In the genomic region with DNA sequence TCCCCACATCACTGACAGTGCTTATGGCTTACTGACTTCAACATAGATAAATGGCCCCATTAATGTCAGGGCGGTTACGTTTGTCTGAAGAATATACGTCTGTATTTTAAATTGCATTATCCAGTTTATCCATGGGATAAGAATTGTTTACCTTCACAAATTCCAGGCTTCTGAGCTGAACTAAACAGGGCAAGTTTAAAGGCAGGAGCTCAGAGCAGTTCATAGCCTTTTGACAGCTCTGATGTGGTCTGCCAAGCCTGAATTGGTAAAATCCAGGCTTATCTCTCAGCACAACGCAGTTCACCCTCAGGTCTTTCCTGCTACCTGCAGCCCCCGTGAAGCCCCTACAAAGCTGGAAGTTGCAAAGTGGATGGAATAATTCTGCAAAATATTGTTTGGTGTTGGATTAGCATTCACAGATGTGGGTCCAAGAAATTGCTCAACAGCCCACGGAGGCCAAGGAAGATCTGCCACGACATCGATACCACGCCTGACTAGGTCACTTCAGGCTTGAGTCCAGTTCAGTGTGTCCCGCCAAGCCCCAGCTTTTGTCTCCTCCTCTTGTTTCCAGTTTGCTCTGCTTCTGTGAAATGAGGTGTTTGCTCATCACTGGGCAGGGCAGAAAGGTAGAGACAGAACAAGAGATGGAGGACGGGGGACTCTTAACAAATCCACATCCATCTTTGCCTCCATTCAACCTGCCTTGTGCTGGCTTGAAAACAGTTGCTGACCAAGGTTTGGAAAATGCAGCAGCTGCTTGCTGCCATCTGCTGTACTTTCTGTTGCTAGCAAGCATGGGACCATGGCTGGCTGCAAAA, we compare ENCODE assay signal across 8 cellular contexts.
DNase-seq lines count a peak whose midpoint lies in the region; ATAC-seq and TF ChIP-seq lines count a peak whose summit lies in the region.

No MANE protein-coding gene starts in this region.

- no peaks in the 10 kb centered on the region for H3K9me3 Mint-ChIP-seq in H9
- no peaks in the 10 kb centered on the region for H3K9me3 Mint-ChIP-seq in progenitor cell of endocrine pancreas (ENCODE audit: low read depth)

- no peak overlapping the region for H3K23ac ChIP-seq in H9 (ENCODE audit: insufficient read length, low read depth, low read length)

- H3K4me3 ChIP-seq in BE2C (ENCODE audit: low read depth, low read length), result peak overlapping the region; percentile 42

- H2BK20ac ChIP-seq in H9 (ENCODE audit: low read depth, low read length, poor library complexity, severe bottlenecking), result no peak overlapping the region

- H3K23me2 ChIP-seq in H9 (ENCODE audit: insufficient read length, low read depth, low read length, poor library complexity, severe bottlenecking), result no peaks in the 10 kb centered on the region

- H3K4me1 ChIP-seq in BE2C, result no peaks in the 10 kb centered on the region; the same call in 1 of the 2 replicates
- H3K4me1 ChIP-seq in H9 (ENCODE audit: insufficient read depth, low read length), result no peaks in the 10 kb centered on the region
- no peaks in the 10 kb centered on the region for H3K4me1 ChIP-seq in foreskin keratinocyte

- no CpG with 5 or more reads among the region's 11 CpGs for WGBS in H9 (ENCODE audit: extremely low coverage, insufficient read length, low lambda C conversion rate)

- no peak overlapping the region for H2AK5ac ChIP-seq in H9 (ENCODE audit: insufficient read length, low read length)

- H4K8ac ChIP-seq in H9 (replicated peaks; ENCODE audit: insufficient read length, low read depth, low read length), result no peak overlapping the region

- DNase-seq in BE2C (peak; percentile 53), H9 (peak; percentile 66), SHP77 treated with DMSO at 0.1 percent for 48 hours (lab: John Stamatoyannopoulos, UW) (peak; percentile 11), foreskin keratinocyte (no peak), progenitor cell of endocrine pancreas (ENCODE audit: low spot score, unreplicated experiment) (peak; percentile 15), GM19238 (ENCODE audit: insufficient read length, low spot score) (no peak)

- no peaks in the 10 kb centered on the region for H4K20me1 ChIP-seq in H9 (ENCODE audit: control insufficient read depth, insufficient read depth, insufficient read length)

- peak; percentile 84 for TF ChIP-seq CTCF in BE2C (IDR thresholded peaks at IDR 0.05; ENCODE audit: low read depth, low read length)
- peak; percentile 80 for TF ChIP-seq CTCF in H9 (conservative IDR thresholded peaks at IDR 0.05)
- TF ChIP-seq CTCF in foreskin keratinocyte (conservative IDR thresholded peaks at IDR 0.05), result peak; percentile 4
- peak; percentile 77 for TF ChIP-seq CTCF in progenitor cell of endocrine pancreas (IDR thresholded peaks at IDR 0.05; ENCODE audit: unreplicated experiment)

- H3K27ac ChIP-seq in H9 (ENCODE audit: insufficient read length, low read depth, low read length) (no peak overlapping the region), foreskin keratinocyte (no peak overlapping the region)

- no peak overlapping the region for H2AFZ ChIP-seq in H9 (ENCODE audit: low read length)

- no peak overlapping the region for H3K4me2 ChIP-seq in H9 (ENCODE audit: insufficient read depth, insufficient read length, low read length)

- H3K27ac Mint-ChIP-seq in H9 (0 out of 7 replicates have a peak overlapping the region, but pooled peaks of 1 of the 3 experiments have one; percentile 62), progenitor cell of endocrine pancreas (no peak overlapping the region)

- H2BK5ac ChIP-seq in H9 (ENCODE audit: insufficient read length, low read length), result no peak overlapping the region

- H3K4me1 Mint-ChIP-seq in H9, result peaks cover 10 to 11% of the 10 kb centered on the region in 2 experiments
- H3K4me1 Mint-ChIP-seq in progenitor cell of endocrine pancreas (ENCODE audit: low read depth), result peaks cover 4% of the 10 kb centered on the region

- H3K18ac ChIP-seq in H9 (ENCODE audit: insufficient read length, low read depth, low read length), result no peak overlapping the region

- H3K79me1 ChIP-seq in H9 (ENCODE audit: insufficient read depth, low read depth, low read length, poor library complexity, severe bottlenecking), result no peaks in the 10 kb centered on the region

- H4K91ac ChIP-seq in H9 (ENCODE audit: insufficient read length, low read depth, low read length), result no peak overlapping the region

- no peak overlapping the region for H3K56ac ChIP-seq in H9 (ENCODE audit: insufficient read length, low read depth, low read length)

- no peak overlapping the region for H2BK15ac ChIP-seq in H9 (ENCODE audit: low read depth, low read length)

- H3K27me3 ChIP-seq in BE2C (no peaks in the 10 kb centered on the region), H9 (ENCODE audit: insufficient read depth, low read length) (no peaks in the 10 kb centered on the region), foreskin keratinocyte (no peaks in the 10 kb centered on the region)

- H3K14ac ChIP-seq in H9 (ENCODE audit: insufficient read depth, low read length), result no peak overlapping the region

- H2BK12ac ChIP-seq in H9 (ENCODE audit: insufficient read length, low read depth, low read length), result no peak overlapping the region

- H3K9me3 ChIP-seq in BE2C (no peaks in the 10 kb centered on the region), H9 (ENCODE audit: control insufficient read depth, low read depth, low read length) (no peaks in the 10 kb centered on the region)

- H3T11ph ChIP-seq in H9 (ENCODE audit: low read length), result no peak overlapping the region

- no peak overlapping the region for H4K5ac ChIP-seq in H9 (ENCODE audit: insufficient read length, low read depth, low read length)

- H3K36me3 ChIP-seq in BE2C, result no peaks in the 10 kb centered on the region

- H3K79me2 ChIP-seq in H9 (ENCODE audit: insufficient read depth, low read length), result no peaks in the 10 kb centered on the region

- ATAC-seq in foreskin keratinocyte, result no peak
- no peak for ATAC-seq in HG03457 (IDR thresholded peaks at IDR 0.05; ENCODE audit: unreplicated experiment)
- ATAC-seq in GM18511 (IDR thresholded peaks at IDR 0.05; ENCODE audit: unreplicated experiment), result no peak

- H2BK120ac ChIP-seq in H9 (ENCODE audit: low read depth, low read length, poor library complexity, severe bottlenecking), result no peak overlapping the region

- H3K4ac ChIP-seq in H9 (ENCODE audit: low read depth, low read length), result no peak overlapping the region

- H3K27me3 Mint-ChIP-seq in H9 (ENCODE audit: low read depth) (no peaks in the 10 kb centered on the region), progenitor cell of endocrine pancreas (peaks cover 30% of the 10 kb centered on the region)

- H3K36me3 Mint-ChIP-seq in H9 (ENCODE audit: insufficient read depth in 1 of 3, low read depth in 3 of 3) (no peaks in the 10 kb centered on the region), progenitor cell of endocrine pancreas (ENCODE audit: insufficient read depth) (no peaks in the 10 kb centered on the region)

- H3K9ac ChIP-seq in H9 (ENCODE audit: extremely low read depth, insufficient read length, low read length), result no peak overlapping the region

- H3K4me3 Mint-ChIP-seq in H9 (no peak overlapping the region), progenitor cell of endocrine pancreas (ENCODE audit: low read depth) (no peak overlapping the region)

Comparison
In these comparisons a context has a peak if more than half of its experiments do, and no peak if none do; other contexts are left out.
1. DNase-seq: peak in BE2C (single experiment), H9 (single experiment), SHP77 treated with DMSO at 0.1 percent for 48 hours (single experiment) and progenitor cell of endocrine pancreas (single experiment); none in foreskin keratinocyte (0 of 2) and GM19238 (single experiment).
2. CTCF ChIP-seq: peak in every context shown above with its lines; median percentile 84 in BE2C; 80 in H9; 77 in progenitor cell of endocrine pancreas; 4 in foreskin keratinocyte.